In the genomic region with DNA sequence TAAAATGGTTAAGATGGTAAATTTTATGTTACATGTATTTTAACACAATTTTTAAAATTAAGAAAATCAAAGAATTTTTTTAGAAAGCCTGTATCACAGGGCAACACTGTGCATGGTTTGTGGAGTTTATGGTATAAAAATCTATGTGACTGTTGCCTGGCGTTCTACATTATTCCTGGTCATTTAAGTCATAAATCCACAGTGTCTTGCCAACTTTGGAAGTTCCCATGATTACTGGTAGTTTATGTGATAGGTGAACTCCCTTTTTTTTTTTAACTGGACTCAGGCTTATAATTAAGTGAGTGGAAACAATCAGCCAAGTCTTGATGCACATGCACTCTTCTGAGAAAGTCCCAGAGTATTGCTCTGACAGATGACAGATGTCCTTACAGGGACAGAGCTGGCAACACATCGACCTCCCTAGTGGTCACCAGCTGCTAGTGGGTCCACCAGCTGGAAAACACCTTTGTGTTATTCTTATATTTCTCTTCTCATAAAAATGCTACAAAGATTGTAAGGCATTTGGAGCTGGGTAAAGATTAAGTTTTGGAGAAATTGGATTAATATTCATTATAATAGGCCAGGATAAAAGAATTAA, we compare ENCODE assay signal across 26 cellular contexts. TPM values are rescaled to one million over a fixed set of nuclear protein-coding genes. Genes with fewer than 3 reads are reported as not detected.
DNase-seq lines count a peak whose midpoint lies in the region; ATAC-seq and TF ChIP-seq lines count a peak whose summit lies in the region.
"Had no signal": no experiment of that assay in that cellular context is flagged by ENCODE, and none has a peak within 500 bp of the region (broad histone marks: within the 10 kb centered on the region; RNA-seq: fewer than 3 reads in every experiment).

No MANE protein-coding gene starts in this region.

- peaks cover 17% of the 10 kb centered on the region for H3K4me1 ChIP-seq in GM23338 (ENCODE audit: insufficient read depth)
- H3K4me1 ChIP-seq: gastrocnemius medialis had no signal

- H3K4me3 ChIP-seq in GM23338 (no peak overlapping the region), WERI-Rb-1 (ENCODE audit: low read depth, low read length) (no peak overlapping the region)
- H3K4me3 ChIP-seq: gastrocnemius medialis had no signal

- in situ Hi-C loops in G401 (cut with HindIII; ENCODE audit: low sequenced_read_pairs), result no loop called here

- H3K9me2 ChIP-seq in GM23338 (ENCODE audit: insufficient read depth), result no peaks in the 10 kb centered on the region

- H3K27me3 ChIP-seq in GM23338 (ENCODE audit: insufficient read depth) (no peaks in the 10 kb centered on the region), WERI-Rb-1 (ENCODE audit: insufficient read depth, low read depth, severe bottlenecking) (no peaks in the 10 kb centered on the region)
- H3K27me3 ChIP-seq: gastrocnemius medialis, neutrophil had no signal

- H3K36me3 ChIP-seq in GM23338 (ENCODE audit: insufficient read depth), result no peaks in the 10 kb centered on the region
- no peaks in the 10 kb centered on the region for H3K36me3 ChIP-seq in WERI-Rb-1
- H3K36me3 ChIP-seq: gastrocnemius medialis, neutrophil had no signal

- no peaks in the 10 kb centered on the region for H3F3A ChIP-seq in GM23338 (replicated peaks; ENCODE audit: low read depth)

- intact Hi-C loops in left colon (cut with DNase I, micrococcal nuclease), result no loop called here

- H3K27ac ChIP-seq in GM23338 (ENCODE audit: low read depth) (no peak overlapping the region), WERI-Rb-1 (no peak overlapping the region)
- H3K27ac ChIP-seq: gastrocnemius medialis, neutrophil had no signal

- H3K9me3 Mint-ChIP-seq in GM23338, result no peaks in the 10 kb centered on the region
- H3K9me3 Mint-ChIP-seq: activated CD4-positive, alpha-beta memory T cell treated with anti-CD3 and anti-CD28 coated beads, Interleukin-2, amount 10 ng/mL, durations not matched to agents 7 days and 5 days; CD4-positive, CD25-positive, alpha-beta regulatory T cell; IgD-negative memory B cell; memory B cell had no signal

- no peak overlapping the region for H2AFZ ChIP-seq in GM23338

- no peaks in the 10 kb centered on the region for H3K36me3 Mint-ChIP-seq in GM23338 (ENCODE audit: low read depth)
- H3K36me3 Mint-ChIP-seq: activated naive CD8-positive, alpha-beta T cell; CD4-positive, CD25-positive, alpha-beta regulatory T cell; memory B cell had no signal

- no peaks in the 10 kb centered on the region for H3K27me3 Mint-ChIP-seq in GM23338 (ENCODE audit: insufficient read depth, low read depth, poor library complexity)
- H3K27me3 Mint-ChIP-seq: activated CD4-positive, alpha-beta memory T cell treated with anti-CD3 and anti-CD28 coated beads, Interleukin-2, amount 10 ng/mL, durations not matched to agents 7 days and 5 days; activated naive CD8-positive, alpha-beta T cell; CD4-positive, CD25-positive, alpha-beta regulatory T cell; IgD-negative memory B cell; T-helper 17 cell had no signal

- DNase-seq in G401 (ENCODE audit: low spot score) (peak; percentile 82), GM23338 (ENCODE audit: low spot score) (peak; percentile 9), WERI-Rb-1 (peak; percentile 61), left colon (no peak), NCI-H524 treated with DMSO at 0.1 percent for 48 hours (lab: John Stamatoyannopoulos, UW) (no peak), OCI-M2 (lab: John Stamatoyannopoulos, UW; ENCODE audit: unreplicated experiment) (no peak), CD1c-positive myeloid dendritic cell (ENCODE audit: extremely low spot score) (no peak)
- DNase-seq: activated CD4-positive, alpha-beta memory T cell treated with anti-CD3 and anti-CD28 coated beads, Interleukin-2, amount 10 ng/mL, durations not matched to agents 7 days and 5 days; activated CD4-positive, CD25-positive, alpha-beta regulatory T cell treated with anti-CD3 and anti-CD28 coated beads, Interleukin-2, amount 50 U/mL, for 72 hours; anterior cingulate cortex; CD4-positive, CD25-positive, alpha-beta regulatory T cell; gastrocnemius medialis; hippocampal formation; left cardiac atrium; NCI-H1092 treated with DMSO at 0.1 percent for 48 hours; NCI-H187 treated with DMSO at 0.1 percent for 48 hours; PC-3; stimulated activated CD4-positive, alpha-beta T cell treated with anti-CD3 and anti-CD28 coated beads, Interleukin-15, amount 100 ng/mL, for 24 hours; stimulated activated naive CD4-positive, alpha-beta T cell; T-helper 17 cell had no signal

- H3K9me3 ChIP-seq in WERI-Rb-1 (ENCODE audit: severe bottlenecking), result no peaks in the 10 kb centered on the region
- H3K9me3 ChIP-seq: gastrocnemius medialis, neutrophil had no signal

- H3K4me3 Mint-ChIP-seq in GM23338, result no peak overlapping the region
- H3K4me3 Mint-ChIP-seq: activated CD4-positive, alpha-beta memory T cell treated with anti-CD3 and anti-CD28 coated beads, Interleukin-2, amount 10 ng/mL, durations not matched to agents 7 days and 5 days; activated naive CD8-positive, alpha-beta T cell; CD4-positive, CD25-positive, alpha-beta regulatory T cell; IgD-negative memory B cell; memory B cell; T-helper 17 cell had no signal

- H3K4me2 ChIP-seq in GM23338, result no peak overlapping the region

- peaks cover 18% of the 10 kb centered on the region for H3K4me1 Mint-ChIP-seq in GM23338
- H3K4me1 Mint-ChIP-seq: activated CD4-positive, alpha-beta memory T cell treated with anti-CD3 and anti-CD28 coated beads, Interleukin-2, amount 10 ng/mL, durations not matched to agents 7 days and 5 days; IgD-negative memory B cell; memory B cell had no signal

- no peaks in the 10 kb centered on the region for H4K20me1 ChIP-seq in GM23338 (replicated peaks; ENCODE audit: insufficient read depth)

- TF ChIP-seq CTCF in GM23338 (conservative IDR thresholded peaks at IDR 0.05; ENCODE audit: low read depth in 2 of 2) (0 out of 4 replicates have a peak, but pooled peaks of 1 of the 2 experiments have one; percentile 8), WERI-Rb-1 (IDR thresholded peaks at IDR 0.05; ENCODE audit: low read depth, low read length) (peak; percentile 56; the same call in 1 of the 2 replicates)

- no peaks in the 10 kb centered on the region for H3K79me2 ChIP-seq in GM23338 (replicated peaks; ENCODE audit: insufficient read depth)

- H3K27ac Mint-ChIP-seq in GM23338, result no peak overlapping the region
- H3K27ac Mint-ChIP-seq: activated CD4-positive, alpha-beta memory T cell treated with anti-CD3 and anti-CD28 coated beads, Interleukin-2, amount 10 ng/mL, durations not matched to agents 7 days and 5 days; activated naive CD8-positive, alpha-beta T cell; CD4-positive, CD25-positive, alpha-beta regulatory T cell; IgD-negative memory B cell; memory B cell; T-helper 17 cell had no signal

- ATAC-seq in GM23338 (no peak), left colon (peak; percentile 75), HG02763 (IDR thresholded peaks at IDR 0.05; ENCODE audit: unreplicated experiment) (no peak)
- ATAC-seq: gastrocnemius medialis, left cardiac atrium, PC-3, SK-N-SH treated with all-trans-retinoic acid at 6 μM for 48 hours, T-helper 17 cell had no signal

TF ChIP-seq in GM23338, 12 proteins besides CTCF, POLR2A, EP300 and RAD21 (continues in another document):
- no peak for TF ChIP-seq ZNF331 (CRISPR knock-in tag; IDR thresholded peaks at IDR 0.05; ENCODE audit: low read depth)
- TF ChIP-seq STAT1 (IDR thresholded peaks at IDR 0.05; ENCODE audit: unreplicated experiment), result no peak
- no peak for TF ChIP-seq EZH2phosphoT487 (IDR thresholded peaks at IDR 0.05; ENCODE audit: unreplicated experiment)
- no peak for TF ChIP-seq POLR2AphosphoS5 (IDR thresholded peaks at IDR 0.05; ENCODE audit: low read depth)
- TF ChIP-seq ZNF114 (CRISPR knock-in tag; IDR thresholded peaks at IDR 0.05), result no peak
- TF ChIP-seq, protein P1, sequence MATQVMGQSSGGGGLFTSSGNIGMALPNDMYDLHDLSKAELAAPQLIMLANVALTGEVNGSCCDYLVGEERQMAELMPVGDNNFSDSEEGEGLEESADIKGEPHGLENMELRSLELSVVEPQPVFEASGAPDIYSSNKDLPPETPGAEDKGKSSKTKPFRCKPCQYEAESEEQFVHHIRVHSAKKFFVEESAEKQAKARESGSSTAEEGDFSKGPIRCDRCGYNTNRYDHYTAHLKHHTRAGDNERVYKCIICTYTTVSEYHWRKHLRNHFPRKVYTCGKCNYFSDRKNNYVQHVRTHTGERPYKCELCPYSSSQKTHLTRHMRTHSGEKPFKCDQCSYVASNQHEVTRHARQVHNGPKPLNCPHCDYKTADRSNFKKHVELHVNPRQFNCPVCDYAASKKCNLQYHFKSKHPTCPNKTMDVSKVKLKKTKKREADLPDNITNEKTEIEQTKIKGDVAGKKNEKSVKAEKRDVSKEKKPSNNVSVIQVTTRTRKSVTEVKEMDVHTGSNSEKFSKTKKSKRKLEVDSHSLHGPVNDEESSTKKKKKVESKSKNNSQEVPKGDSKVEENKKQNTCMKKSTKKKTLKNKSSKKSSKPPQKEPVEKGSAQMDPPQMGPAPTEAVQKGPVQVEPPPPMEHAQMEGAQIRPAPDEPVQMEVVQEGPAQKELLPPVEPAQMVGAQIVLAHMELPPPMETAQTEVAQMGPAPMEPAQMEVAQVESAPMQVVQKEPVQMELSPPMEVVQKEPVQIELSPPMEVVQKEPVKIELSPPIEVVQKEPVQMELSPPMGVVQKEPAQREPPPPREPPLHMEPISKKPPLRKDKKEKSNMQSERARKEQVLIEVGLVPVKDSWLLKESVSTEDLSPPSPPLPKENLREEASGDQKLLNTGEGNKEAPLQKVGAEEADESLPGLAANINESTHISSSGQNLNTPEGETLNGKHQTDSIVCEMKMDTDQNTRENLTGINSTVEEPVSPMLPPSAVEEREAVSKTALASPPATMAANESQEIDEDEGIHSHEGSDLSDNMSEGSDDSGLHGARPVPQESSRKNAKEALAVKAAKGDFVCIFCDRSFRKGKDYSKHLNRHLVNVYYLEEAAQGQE (IDR thresholded peaks at IDR 0.05; ENCODE audit: unreplicated experiment), result no peak
- TF ChIP-seq, protein P2, sequence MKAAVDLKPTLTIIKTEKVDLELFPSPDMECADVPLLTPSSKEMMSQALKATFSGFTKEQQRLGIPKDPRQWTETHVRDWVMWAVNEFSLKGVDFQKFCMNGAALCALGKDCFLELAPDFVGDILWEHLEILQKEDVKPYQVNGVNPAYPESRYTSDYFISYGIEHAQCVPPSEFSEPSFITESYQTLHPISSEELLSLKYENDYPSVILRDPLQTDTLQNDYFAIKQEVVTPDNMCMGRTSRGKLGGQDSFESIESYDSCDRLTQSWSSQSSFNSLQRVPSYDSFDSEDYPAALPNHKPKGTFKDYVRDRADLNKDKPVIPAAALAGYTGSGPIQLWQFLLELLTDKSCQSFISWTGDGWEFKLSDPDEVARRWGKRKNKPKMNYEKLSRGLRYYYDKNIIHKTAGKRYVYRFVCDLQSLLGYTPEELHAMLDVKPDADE (IDR thresholded peaks at IDR 0.05), result no peak

RNA-seq across cellular contexts. Expression of gene STN1, which starts 8.8 kb away (rescaled TPM):
- total RNA-seq in G401 (2014; rRNA removed; shearing (Covaris generic)), result 24.1 and 28.7 TPM in 2 replicates
- 11.3 and 13.9 TPM in 2 replicates for total RNA-seq in GM23338 (2014; rRNA removed; shearing (Covaris generic))
- polyA plus RNA-seq in GM23338 (2016; fragmentation: Nextera tagmentation; extraction: Ambion mirVana), result 6.7 and 7.2 TPM in 2 replicates
- 10 to 100 TPM; 24.4 to 25.7 TPM for total RNA-seq in left colon

RNA-seq across cellular contexts. Expression of gene SLK, which starts 40.1 kb away (rescaled TPM):
- 33.2 and 38.0 TPM in 2 replicates for total RNA-seq in G401 (2014; rRNA removed; shearing (Covaris generic))
- 21.5 and 25.8 TPM in 2 replicates for total RNA-seq in GM23338 (2014; rRNA removed; shearing (Covaris generic))
- 7.1 and 8.4 TPM in 2 replicates for polyA plus RNA-seq in GM23338 (2016; fragmentation: Nextera tagmentation; extraction: Ambion mirVana)
- total RNA-seq in left colon, result 10 to 100 TPM; 42.1 to 53.9 TPM

Comparison
In these comparisons a context has a peak if more than half of its experiments do, and no peak if none do; other contexts are left out.
1. DNase-seq: peak in G401 (single experiment), GM23338 (single experiment) and WERI-Rb-1 (single experiment); none in left colon (0 of 2), NCI-H524 treated with DMSO at 0.1 percent for 48 hours (single experiment), OCI-M2 (single experiment) and CD1c-positive myeloid dendritic cell (single experiment).